ENCODE assay signal across 8 cellular contexts in genomic region chrX:140057001-140057411, GRCh38.
A peak's percentile ranks its signal among the peaks of the same experiment; 100 is the strongest.
DNase-seq lines count a peak whose midpoint lies in the region; ATAC-seq and TF ChIP-seq lines count a peak whose summit lies in the region.

No MANE protein-coding gene starts in this region.

- H3K27ac ChIP-seq in OCI-LY7 (ENCODE audit: low read depth, low read length, poor library complexity, severe bottlenecking): no peak overlapping the region
- H3K27ac ChIP-seq in thoracic aorta: no peak overlapping the region

- no peaks in the 10 kb centered on the region for H3K27me3 ChIP-seq in thoracic aorta (replicated peaks; ENCODE audit: insufficient read depth)

- no peaks in the 10 kb centered on the region for H3K9me2 ChIP-seq in OCI-LY7 (ENCODE audit: insufficient read depth, low read length)

- H3K9me3 ChIP-seq in OCI-LY7 (ENCODE audit: low read length) (no peaks in the 10 kb centered on the region), thoracic aorta (no peaks in the 10 kb centered on the region)

- TF ChIP-seq CTCF in OCI-LY7 (conservative IDR thresholded peaks at IDR 0.05; ENCODE audit: low read length) (peak; percentile 78), fibroblast of the aortic adventitia (IDR thresholded peaks at IDR 0.05; ENCODE audit: insufficient read depth, low read length) (peak; percentile 91), thoracic aorta (IDR thresholded peaks at IDR 0.05) (peak; percentile 71)

- H3K4me3 ChIP-seq in OCI-LY7 (ENCODE audit: low read depth, low read length, poor library complexity, severe bottlenecking): no peak overlapping the region
- H3K4me3 ChIP-seq in fibroblast of the aortic adventitia (ENCODE audit: low read depth, low read length): no peak overlapping the region
- no peak overlapping the region for H3K4me3 ChIP-seq in thoracic aorta

- peak; percentile 39 for DNase-seq in DMS114 treated with DMSO at 0.1 percent for 48 hours (lab: John Stamatoyannopoulos, UW; ENCODE audit: unreplicated experiment)
- peak; percentile 67 for DNase-seq in HK-2 (ENCODE audit: unreplicated experiment)
- DNase-seq in OCI-LY7 (ENCODE audit: low spot score): peak; percentile 56
- peak; percentile 77 to 80 for DNase-seq in activated T-cell treated with anti-CD3 and anti-CD28 coated beads, Interleukin-2, amount 50 U/mL, for 48 hours
- DNase-seq in fibroblast of the aortic adventitia (ENCODE audit: low read depth): peak; percentile 77
- peak; percentile 51 for DNase-seq in occipital lobe (lab: John Stamatoyannopoulos, UW)
- DNase-seq in thoracic aorta (ENCODE audit: low spot score): peak; percentile 7

- H2AFZ ChIP-seq in OCI-LY7 (ENCODE audit: low read length): no peak overlapping the region

- POLR2A ChIA-PET in OCI-LY7 (lab: Charles Lee): no interaction called here

- BruUV-seq in OCI-LY7 (replicated peaks; lab: Mats Ljungman, UMichigan): no TSS peak

- no peaks in the 10 kb centered on the region for H3K36me3 ChIP-seq in OCI-LY7 (ENCODE audit: insufficient read depth, low read length)
- no peaks in the 10 kb centered on the region for H3K36me3 ChIP-seq in thoracic aorta

- intact Hi-C loops in OCI-LY7 (cut with micrococcal nuclease; ENCODE audit: unreplicated experiment): no loop called here

- H4K20me1 ChIP-seq in OCI-LY7 (ENCODE audit: insufficient read depth, low read length): no peaks in the 10 kb centered on the region

- peak; percentile 94 for ATAC-seq in GM19468 (IDR thresholded peaks at IDR 0.05; ENCODE audit: extremely low read depth, unreplicated experiment)
- ATAC-seq in thoracic aorta (ENCODE audit: insufficient number of reproducible peaks, low FRiP score, low read depth): no peak

- CTCF ChIA-PET in OCI-LY7 (lab: Charles Lee; ENCODE audit: unreplicated experiment): no interaction called here

- H3K4me2 ChIP-seq in OCI-LY7 (ENCODE audit: low read length): no peak overlapping the region

- H3K79me2 ChIP-seq in OCI-LY7 (ENCODE audit: insufficient read depth, low read depth, low read length): no peaks in the 10 kb centered on the region

- H3K4me1 ChIP-seq in OCI-LY7 (ENCODE audit: insufficient read depth, low read length, poor library complexity, severe bottlenecking) (no peaks in the 10 kb centered on the region), thoracic aorta (ENCODE audit: control insufficient read depth in 1 of 2, low read depth in 2 of 2) (no peaks in the 10 kb centered on the region)

Comparison
In these comparisons a context has a peak if more than half of its experiments do, and no peak if none do; other contexts are left out.
1. DNase-seq: peak in every context shown above with its lines; median percentile 78 in activated T-cell treated with anti-CD3 and anti-CD28 coated beads, Interleukin-2, amount 50 U/mL, for 48 hours; 77 in fibroblast of the aortic adventitia; 67 in HK-2; 56 in OCI-LY7; 51 in occipital lobe; 39 in DMS114 treated with DMSO at 0.1 percent for 48 hours; 7 in thoracic aorta.